In genomic region chrX:39261446-39262147, GRCh38 we compare ENCODE assay signal across 8 cellular contexts.
DNase-seq lines count a peak whose midpoint lies in the region; ATAC-seq, FAIRE-seq and TF ChIP-seq lines count a peak whose summit lies in the region.

No MANE protein-coding gene starts in this region.

- no peaks in the 10 kb centered on the region for H3K36me3 ChIP-seq in RWPE2 (ENCODE audit: low read depth)
- H3K36me3 ChIP-seq in endothelial cell of umbilical vein (ENCODE audit: control insufficient read depth in 2 of 2, extremely low read depth in 1 of 2, insufficient read depth in 2 of 2, low read length in 2 of 2), result no peaks in the 10 kb centered on the region
- no peaks in the 10 kb centered on the region for H3K36me3 ChIP-seq in neural progenitor cell

- H3K27me3 ChIP-seq in RWPE2 (ENCODE audit: insufficient read depth, poor library complexity, severe bottlenecking), result no peaks in the 10 kb centered on the region
- H3K27me3 ChIP-seq in endothelial cell of umbilical vein (ENCODE audit: control insufficient read depth in 2 of 2, insufficient read depth in 2 of 2, low read length in 2 of 2), result no peaks in the 10 kb centered on the region
- no peaks in the 10 kb centered on the region for H3K27me3 ChIP-seq in neural progenitor cell

- H3K9me3 Mint-ChIP-seq in activated T-cell treated with anti-CD3 and anti-CD28 coated beads, Interleukin-2, amount 50 U/mL, for 4 hours, result no peaks in the 10 kb centered on the region
- H3K9me3 Mint-ChIP-seq in neural progenitor cell, result no peaks in the 10 kb centered on the region

- peak; percentile 23 to 55 for ATAC-seq in activated T-cell treated with anti-CD3 and anti-CD28 coated beads, Interleukin-2, amount 50 U/mL, for 4 hours
- peak; percentile 91 for ATAC-seq in RWPE2 (ENCODE audit: low read depth)
- no peak for ATAC-seq in GM18505 (IDR thresholded peaks at IDR 0.05; ENCODE audit: unreplicated experiment)
- ATAC-seq in GM21526 (IDR thresholded peaks at IDR 0.05; ENCODE audit: low FRiP score, unreplicated experiment), result no peak

- H3K27ac ChIP-seq in RWPE2 (ENCODE audit: poor library complexity, severe bottlenecking) (peak overlapping the region; percentile 50), endothelial cell of umbilical vein (ENCODE audit: insufficient read depth, low read depth, low read length) (no peak overlapping the region), neural progenitor cell (no peak overlapping the region)

- DNase-seq in activated T-cell treated with anti-CD3 and anti-CD28 coated beads, Interleukin-2, amount 50 U/mL, for 4 hours, result no peak
- no peak for DNase-seq in activated T-cell treated with anti-CD3 and anti-CD28 coated beads, Interleukin-2, amount 50 U/mL, for 48 hours
- DNase-seq in KBM-7, result peak; percentile 72
- DNase-seq in RWPE2 (ENCODE audit: low spot score), result peak; percentile 56
- peak; percentile 53 for DNase-seq in endothelial cell of umbilical vein (ENCODE audit: low read depth, low spot score)
- DNase-seq in neural progenitor cell (ENCODE audit: low spot score), result peak; percentile 45

- H3F3A ChIP-seq in neural progenitor cell (ENCODE audit: low read depth), result no peaks in the 10 kb centered on the region

- no TSS peak for BruUV-seq in endothelial cell of umbilical vein (replicated peaks; lab: Mats Ljungman, UMichigan)

- H3K4me2 ChIP-seq in endothelial cell of umbilical vein (ENCODE audit: insufficient read depth, low read length) (no peak overlapping the region), neural progenitor cell (no peak overlapping the region)

- H4K20me1 ChIP-seq in endothelial cell of umbilical vein (replicated peaks; ENCODE audit: control insufficient read depth, extremely low read depth, insufficient read depth, low read length) (no peaks in the 10 kb centered on the region), neural progenitor cell (ENCODE audit: low read depth) (no peaks in the 10 kb centered on the region)

- H3K4me1 Mint-ChIP-seq in activated T-cell treated with anti-CD3 and anti-CD28 coated beads, Interleukin-2, amount 50 U/mL, for 4 hours (ENCODE audit: low read depth), result peaks cover 36% of the 10 kb centered on the region
- H3K4me1 Mint-ChIP-seq in neural progenitor cell, result no peaks in the 10 kb centered on the region

- H3K79me2 ChIP-seq in endothelial cell of umbilical vein (ENCODE audit: control insufficient read depth, insufficient read depth, low read length), result no peaks in the 10 kb centered on the region
- H3K79me2 ChIP-seq in neural progenitor cell (ENCODE audit: low read depth), result no peaks in the 10 kb centered on the region

- no peak overlapping the region for H3K27ac Mint-ChIP-seq in neural progenitor cell

- no peaks in the 10 kb centered on the region for H3K27me3 Mint-ChIP-seq in activated T-cell treated with anti-CD3 and anti-CD28 coated beads, Interleukin-2, amount 50 U/mL, for 4 hours (ENCODE audit: low read depth)
- H3K27me3 Mint-ChIP-seq in neural progenitor cell (ENCODE audit: insufficient read depth, low read depth), result no peaks in the 10 kb centered on the region

- peak; percentile 56 for FAIRE-seq in endothelial cell of umbilical vein (lab: Jason Lieb, UNC)

- TF ChIP-seq POLR2A in endothelial cell of umbilical vein (IDR thresholded peaks at IDR 0.05; ENCODE audit: low read depth, low read length) (no peak), GM18505 (IDR thresholded peaks at IDR 0.05; ENCODE audit: borderline replicate concordance, extremely low read depth, insufficient read depth, insufficient read length) (no peak)

- peaks cover 14% of the 10 kb centered on the region for H3K4me1 ChIP-seq in RWPE2 (ENCODE audit: insufficient read depth, poor library complexity, severe bottlenecking)
- H3K4me1 ChIP-seq in endothelial cell of umbilical vein (ENCODE audit: control insufficient read depth, extremely low read depth, insufficient read depth, low read length), result no peaks in the 10 kb centered on the region
- no peaks in the 10 kb centered on the region for H3K4me1 ChIP-seq in neural progenitor cell

- no peaks in the 10 kb centered on the region for H3K9me1 ChIP-seq in endothelial cell of umbilical vein (replicated peaks; ENCODE audit: control insufficient read depth, extremely low read depth, insufficient read depth, low read length)

- POLR2A ChIA-PET in endothelial cell of umbilical vein (lab: Charles Lee), result no interaction called here

- in situ Hi-C loops in KBM-7 (cut with MboI; ENCODE audit: low pct_unique_long_range_greater_than_20kb, low sequenced_read_pairs), result no loop called here

- H3K4me3 Mint-ChIP-seq in activated T-cell treated with anti-CD3 and anti-CD28 coated beads, Interleukin-2, amount 50 U/mL, for 4 hours, result no peak overlapping the region
- no peak overlapping the region for H3K4me3 Mint-ChIP-seq in neural progenitor cell

- intact Hi-C loops in endothelial cell of umbilical vein (cut with micrococcal nuclease), result loop anchor here (1.0 to 5.0 kb wide), 3 partner anchors 48 to 546 kb away; no protein-coding TSS in a partner anchor

- CTCF ChIA-PET in endothelial cell of umbilical vein (lab: Charles Lee), result interaction anchor here (0.7 to 2.5 kb wide), 6 partner anchors 12 to 915 kb away, joined by 3 to 15 read pairs (median 3); no protein-coding TSS in a partner anchor

- no peaks in the 10 kb centered on the region for H3K9me3 ChIP-seq in RWPE2 (ENCODE audit: severe bottlenecking)
- no peaks in the 10 kb centered on the region for H3K9me3 ChIP-seq in endothelial cell of umbilical vein (replicated peaks; ENCODE audit: control insufficient read depth, insufficient read depth, low read length)
- no peaks in the 10 kb centered on the region for H3K9me3 ChIP-seq in neural progenitor cell (ENCODE audit: low read depth)

- peak; percentile 50 for TF ChIP-seq CTCF in RWPE2 (IDR thresholded peaks at IDR 0.05; ENCODE audit: poor library complexity, severe bottlenecking)
- TF ChIP-seq CTCF in endothelial cell of umbilical vein (IDR thresholded peaks at IDR 0.05; ENCODE audit: extremely low read depth in 1 of 2, insufficient read depth in 1 of 2, low read depth in 1 of 2, low read length in 2 of 2), result peak; percentile 34 to 44
- peak; percentile 74 for TF ChIP-seq CTCF in neural progenitor cell (IDR thresholded peaks at IDR 0.05)

- H3K4me3 ChIP-seq in RWPE2 (ENCODE audit: severe bottlenecking) (no peak overlapping the region), endothelial cell of umbilical vein (replicated peaks in 1 of 3; ENCODE audit: insufficient read depth in 1 of 3, low read depth in 1 of 3, low read length in 3 of 3) (no peak overlapping the region), neural progenitor cell (no peak overlapping the region)

- H3K36me3 Mint-ChIP-seq in activated T-cell treated with anti-CD3 and anti-CD28 coated beads, Interleukin-2, amount 50 U/mL, for 4 hours (ENCODE audit: insufficient read depth), result peaks cover 2% of the 10 kb centered on the region
- no peaks in the 10 kb centered on the region for H3K36me3 Mint-ChIP-seq in neural progenitor cell

- H3K9ac ChIP-seq in endothelial cell of umbilical vein (replicated peaks; ENCODE audit: extremely low read depth, insufficient read depth, low read length) (no peak overlapping the region), neural progenitor cell (no peak overlapping the region)

- H2AFZ ChIP-seq in endothelial cell of umbilical vein (ENCODE audit: low read depth, low read length) (no peak overlapping the region), neural progenitor cell (replicated peaks) (no peak overlapping the region)

- dilution Hi-C loops in endothelial cell of umbilical vein (cut with MboI; ENCODE audit: extremely low pct_ligation_motif_present, low sequenced_read_pairs), result no loop called here

TF ChIP-seq in endothelial cell of umbilical vein, 7 proteins besides CTCF, POLR2A, EP300 and RAD21:
- no peak for TF ChIP-seq MAX (IDR thresholded peaks at IDR 0.05; ENCODE audit: insufficient read depth, insufficient read length)
- no peak for TF ChIP-seq FOS (IDR thresholded peaks at IDR 0.05; ENCODE audit: borderline replicate concordance, insufficient read depth, low read length)
- TF ChIP-seq GATA2 (IDR thresholded peaks at IDR 0.05; ENCODE audit: insufficient read depth, insufficient read length, low read depth, low read length), result peak; percentile 32
TF ChIP-seq in endothelial cell of umbilical vein: peak in this region for 1.

Comparison
In these comparisons a context has a peak if more than half of its experiments do, and no peak if none do; other contexts are left out.
1. ATAC-seq: peak in activated T-cell treated with anti-CD3 and anti-CD28 coated beads, Interleukin-2, amount 50 U/mL, for 4 hours (2 of 2) and RWPE2 (single experiment); none in GM18505 (single experiment) and GM21526 (single experiment).
2. DNase-seq: peak in KBM-7 (single experiment), RWPE2 (single experiment), endothelial cell of umbilical vein (single experiment) and neural progenitor cell (single experiment); none in activated T-cell treated with anti-CD3 and anti-CD28 coated beads, Interleukin-2, amount 50 U/mL, for 4 hours (single experiment) and activated T-cell treated with anti-CD3 and anti-CD28 coated beads, Interleukin-2, amount 50 U/mL, for 48 hours (0 of 2).
3. Peak in every context shown above with its lines, with median percentiles within 50 percentile points of each other: CTCF ChIP-seq.